In genomic region chr1:235157150-235157549, GRCh38 we compare ENCODE assay signal across 25 cellular contexts.
"Had no signal": no experiment of that assay in that cellular context is flagged by ENCODE, and none has a peak within 500 bp of the region (broad histone marks: within the 10 kb centered on the region; RNA-seq: fewer than 3 reads in every experiment).

No MANE protein-coding gene starts in this region.

- DNase-seq: effector CD8-positive, alpha-beta T cell; foreskin keratinocyte; heart right ventricle; hypothalamus; immature natural killer cell; islet precursor cell; kidney glomerular epithelial cell; left ventricle myocardium superior; lower lobe of right lung; naive thymus-derived CD4-positive, alpha-beta T cell; nucleus accumbens; posterior cingulate gyrus; psoas muscle; right cardiac atrium; stimulated activated CD4-positive, alpha-beta T cell treated with anti-CD3 and anti-CD28 coated beads, Interleukin-15, amount 100 ng/mL, for 24 hours; stimulated activated CD4-positive, alpha-beta T cell treated with anti-CD3 and anti-CD28 coated beads, Interleukin-2, amount 100 ng/mL, for 48 hours; stimulated activated naive B cell treated with anti-CD40 and anti-IgM and Interleukin-4, amounts not matched to agents 10 μg/mL and 1 μg/mL and 100 μg/mL, for 72 hours; upper lobe of right lung; uterus had no signal

- H3K27me3 ChIP-seq: esophagus muscularis mucosa, foreskin keratinocyte, gastroesophageal sphincter, heart right ventricle, tibial nerve, upper lobe of right lung, uterus had no signal

- H3K4me3 ChIP-seq: esophagus muscularis mucosa, gastroesophageal sphincter, heart right ventricle, lower lobe of right lung, mucosa of descending colon, psoas muscle, skin epidermis, thoracic aorta, tibial nerve, upper lobe of right lung, uterus had no signal

- H3K27ac ChIP-seq: esophagus muscularis mucosa, foreskin keratinocyte, gastroesophageal sphincter, heart right ventricle, lower lobe of right lung, psoas muscle, skin epidermis, thoracic aorta, tibial nerve, upper lobe of right lung, uterus had no signal

- H3K9me3 ChIP-seq: esophagus muscularis mucosa, gastroesophageal sphincter, heart right ventricle, lower lobe of right lung, mucosa of descending colon, psoas muscle, thoracic aorta, tibial nerve, upper lobe of right lung, uterus had no signal

- ATAC-seq: foreskin keratinocyte; gastroesophageal sphincter; heart right ventricle; left ventricle myocardium superior; lower lobe of right lung; naive thymus-derived CD4-positive, alpha-beta T cell; psoas muscle; right cardiac atrium; stimulated activated naive B cell treated with anti-CD40 and anti-IgM and Interleukin-4, amounts not matched to agents 10 μg/mL and 1 μg/mL and 100 μg/mL, for 72 hours; upper lobe of right lung had no signal

- H3K36me3 ChIP-seq: uterus had no signal
